In genomic region chr4:152630361-152630760, GRCh38 we compare ENCODE assay signal across 1 cellular context.
A peak's percentile ranks its signal among the peaks of the same experiment; 100 is the strongest.
TF ChIP-seq lines count a peak whose summit lies in the region.

No MANE protein-coding gene starts in this region.

TF ChIP-seq in K562, 482 proteins besides CTCF, POLR2A, EP300 and RAD21 (continued from another document and continues in another):
- TF ChIP-seq ZBTB33 (CRISPR knock-in tag; IDR thresholded peaks at IDR 0.05), result no peak
- no peak for TF ChIP-seq CHD2 (IDR thresholded peaks at IDR 0.05; ENCODE audit: low read depth, low read length)
- TF ChIP-seq ARID3A (IDR thresholded peaks at IDR 0.05; ENCODE audit: borderline replicate concordance, low read depth, low read length), result 0 out of 2 replicates have a peak, but pooled peaks have one; percentile 47
- no peak for TF ChIP-seq ZNF586 (CRISPR knock-in tag; conservative IDR thresholded peaks at IDR 0.05)
- no peak for TF ChIP-seq CREBBP (IDR thresholded peaks at IDR 0.05; ENCODE audit: low read depth, low read length)
- TF ChIP-seq RNF2 (IDR thresholded peaks at IDR 0.05), result no peak
- TF ChIP-seq ZNF445 (CRISPR knock-in tag; IDR thresholded peaks at IDR 0.05; ENCODE audit: low read depth), result no peak
- no peak for TF ChIP-seq XRCC5 (IDR thresholded peaks at IDR 0.05; ENCODE audit: low read depth, low read length)
- TF ChIP-seq HCFC1 (IDR thresholded peaks at IDR 0.05; ENCODE audit: low read depth, low read length), result no peak
- no peak for TF ChIP-seq GATAD2B (IDR thresholded peaks at IDR 0.05; ENCODE audit: borderline replicate concordance)
- no peak; the same call in 1 of the 2 replicates for TF ChIP-seq STAT5A (IDR thresholded peaks at IDR 0.05; ENCODE audit: borderline replicate concordance, low read length)
- no peak for TF ChIP-seq ZNF408 (CRISPR knock-in tag; IDR thresholded peaks at IDR 0.05; ENCODE audit: low read depth)
- TF ChIP-seq GATAD2A (IDR thresholded peaks at IDR 0.05), result no peak
- TF ChIP-seq ZBTB49 (CRISPR knock-in tag; IDR thresholded peaks at IDR 0.05; ENCODE audit: borderline replicate concordance), result no peak
- no peak for TF ChIP-seq E2F5 (CRISPR knock-in tag; IDR thresholded peaks at IDR 0.05)
- no peak for TF ChIP-seq KDM5B (IDR thresholded peaks at IDR 0.05; ENCODE audit: insufficient replicate concordance, low read depth, low read length)
- TF ChIP-seq RHOXF2B (CRISPR knock-in tag; conservative IDR thresholded peaks at IDR 0.05), result no peak
- no peak for TF ChIP-seq NCOA4 (IDR thresholded peaks at IDR 0.05; ENCODE audit: partially characterized antibody)
- TF ChIP-seq ZNF3 (CRISPR knock-in tag; IDR thresholded peaks at IDR 0.05), result no peak
- TF ChIP-seq MEF2D (tag; conservative IDR thresholded peaks at IDR 0.05; ENCODE audit: low read depth), result no peak
- no peak for TF ChIP-seq NFE2L1 (tag; IDR thresholded peaks at IDR 0.05; ENCODE audit: borderline replicate concordance, low read depth)
- no peak for TF ChIP-seq HMG20A (CRISPR knock-in tag; conservative IDR thresholded peaks at IDR 0.05)
- peak in 1 of 2 experiments; percentile 50; a peak in 1 of 4 replicates for TF ChIP-seq TBL1XR1 (IDR thresholded peaks at IDR 0.05; ENCODE audit: low read length in 2 of 2)
- TF ChIP-seq XRCC4 (IDR thresholded peaks at IDR 0.05; ENCODE audit: extremely low read depth, insufficient read depth, insufficient read length), result no peak
- no peak for TF ChIP-seq RB1 (IDR thresholded peaks at IDR 0.05; ENCODE audit: low read depth)
- peak; percentile 66; the same call in 1 of the 2 replicates for TF ChIP-seq PML (IDR thresholded peaks at IDR 0.05; ENCODE audit: low read length)
- peak; percentile 59; the same call in 1 of the 2 replicates for TF ChIP-seq FOXM1 (IDR thresholded peaks at IDR 0.05; ENCODE audit: low read depth)
- no peak for TF ChIP-seq FOXM1 (CRISPR knock-in tag; IDR thresholded peaks at IDR 0.05; ENCODE audit: low read depth)
- peak; percentile 89 for TF ChIP-seq TAL1 (IDR thresholded peaks at IDR 0.05)
- TF ChIP-seq GATA2 (CRISPR knock-in tag; IDR thresholded peaks at IDR 0.05), result no peak
- no peak for TF ChIP-seq ID3 (CRISPR knock-in tag; IDR thresholded peaks at IDR 0.05)
- TF ChIP-seq ID3 (tag; IDR thresholded peaks at IDR 0.05), result no peak
- TF ChIP-seq THRA (IDR thresholded peaks at IDR 0.05), result no peak
- TF ChIP-seq RBM25 (IDR thresholded peaks at IDR 0.05; ENCODE audit: low read depth, low read length, severe bottlenecking), result peak; percentile 2
- TF ChIP-seq MYNN (IDR thresholded peaks at IDR 0.05), result no peak
- no peak for TF ChIP-seq MYNN (CRISPR knock-in tag; IDR thresholded peaks at IDR 0.05)
- TF ChIP-seq ZNF778 (CRISPR knock-in tag; IDR thresholded peaks at IDR 0.05), result no peak
- TF ChIP-seq HINFP (tag; conservative IDR thresholded peaks at IDR 0.05; ENCODE audit: low read depth), result no peak
- no peak for TF ChIP-seq ZNF280B (CRISPR knock-in tag; IDR thresholded peaks at IDR 0.05)
- no peak for TF ChIP-seq NFIX (CRISPR knock-in tag; IDR thresholded peaks at IDR 0.05; ENCODE audit: low read depth)
- no peak for TF ChIP-seq CBX3 (IDR thresholded peaks at IDR 0.05; ENCODE audit: borderline replicate concordance in 1 of 2, low read length in 2 of 2)
- no peak for TF ChIP-seq KDM4B (IDR thresholded peaks at IDR 0.05; ENCODE audit: borderline replicate concordance in 2 of 2, low read depth in 1 of 2)
- no peak for TF ChIP-seq GABPB2 (CRISPR knock-in tag; conservative IDR thresholded peaks at IDR 0.05)
- TF ChIP-seq TFAM (CRISPR knock-in tag; conservative IDR thresholded peaks at IDR 0.05), result no peak
- TF ChIP-seq DIDO1 (tag; IDR thresholded peaks at IDR 0.05; ENCODE audit: low read depth), result no peak
- no peak for TF ChIP-seq MCM3 (IDR thresholded peaks at IDR 0.05)
- no peak for TF ChIP-seq ZNF133 (CRISPR knock-in tag; IDR thresholded peaks at IDR 0.05)
- peak; percentile 60 for TF ChIP-seq NCOR1 (IDR thresholded peaks at IDR 0.05)
- TF ChIP-seq ZNF518B (CRISPR knock-in tag; IDR thresholded peaks at IDR 0.05), result no peak
- no peak for TF ChIP-seq ZNF76 (CRISPR knock-in tag; IDR thresholded peaks at IDR 0.05; ENCODE audit: borderline replicate concordance)
